ENCODE assay signal across 16 cellular contexts in genomic region chr2:64613276-64613675, GRCh38. TPM values are rescaled to one million over a fixed set of nuclear protein-coding genes. Genes with fewer than 3 reads are reported as not detected.
A peak's percentile ranks its signal among the peaks of the same experiment; 100 is the strongest.
DNase-seq lines count a peak whose midpoint lies in the region; ATAC-seq and TF ChIP-seq lines count a peak whose summit lies in the region.
"Had no signal": no experiment of that assay in that cellular context is flagged by ENCODE, and none has a peak within 500 bp of the region (broad histone marks: within the 10 kb centered on the region; RNA-seq: fewer than 3 reads in every experiment).

No MANE protein-coding gene starts in this region.

- H3K4me1 Mint-ChIP-seq in CD4-positive, alpha-beta T cell (ENCODE audit: low read depth) = peaks cover under 1% of the 10 kb centered on the region
- peaks cover 2% of the 10 kb centered on the region for H3K4me1 Mint-ChIP-seq in activated T-helper 1 cell treated with anti-CD3 and anti-CD28 coated beads, Interleukin-12 subunit alpha, Interleukin-12 subunit beta, Interleukin-2, Interleukin-4 antibody, amounts not matched to agents 30 ng/mL and 10 ng/mL and 1 ng/mL, durations not matched to agents 14 hours and 24 hours and 36 hours (ENCODE audit: low read depth)

- H3K27ac Mint-ChIP-seq in CD4-positive, alpha-beta T cell = no peak overlapping the region
- H3K27ac Mint-ChIP-seq in activated T-helper 1 cell treated with anti-CD3 and anti-CD28 coated beads, Interleukin-12 subunit alpha, Interleukin-12 subunit beta, Interleukin-2, Interleukin-4 antibody, amounts not matched to agents 30 ng/mL and 10 ng/mL and 1 ng/mL, durations not matched to agents 14 hours and 24 hours and 36 hours = no peak overlapping the region
- H3K27ac Mint-ChIP-seq: B cell; CD8-positive, alpha-beta T cell; H9 had no signal

- H3K36me3 ChIP-seq in BLaER1 = no peaks in the 10 kb centered on the region

- no peak for TF ChIP-seq CTCF in CD4-positive, alpha-beta T cell (IDR thresholded peaks at IDR 0.05)

- peaks cover 26% of the 10 kb centered on the region for H3K4me1 ChIP-seq in BLaER1

- H3K4me3 Mint-ChIP-seq in CD4-positive, alpha-beta T cell = no peak overlapping the region
- H3K4me3 Mint-ChIP-seq in activated T-helper 1 cell treated with anti-CD3 and anti-CD28 coated beads, Interleukin-12 subunit alpha, Interleukin-12 subunit beta, Interleukin-2, Interleukin-4 antibody, amounts not matched to agents 30 ng/mL and 10 ng/mL and 1 ng/mL, durations not matched to agents 14 hours and 24 hours and 36 hours = no peak overlapping the region
- H3K4me3 Mint-ChIP-seq: B cell; CD8-positive, alpha-beta T cell; H9 had no signal

- CTCF ChIA-PET in CD4-positive, alpha-beta T cell (lab: Charles Lee) = no interaction called here

- DNase-seq in astrocyte of the hippocampus (ENCODE audit: low read depth, low spot score) (peak; percentile 24), fibroblast of peridontal ligament (ENCODE audit: extremely low read depth) (peak; percentile 78), skeletal muscle cell (ENCODE audit: low read depth) (peak; percentile 41), NCI-H2227 treated with DMSO at 0.1 percent for 48 hours (lab: John Stamatoyannopoulos, UW) (no peak)
- DNase-seq in CD4-positive, alpha-beta T cell = no peak
- no peak for DNase-seq in activated T-helper 1 cell treated with anti-CD3 and anti-CD28 coated beads, Interleukin-12 subunit alpha, Interleukin-12 subunit beta, Interleukin-2, Interleukin-4 antibody, amounts not matched to agents 30 ng/mL and 10 ng/mL and 1 ng/mL, durations not matched to agents 14 hours and 24 hours and 36 hours (ENCODE audit: low spot score)
- DNase-seq: H9, KBM-7, NCI-H1417 treated with DMSO at 0.1 percent for 48 hours, NCI-H1930, NCI-H510A, NCI-H82, PC-9 had no signal

- H3K27ac ChIP-seq in BLaER1 = no peak overlapping the region
- H3K27ac ChIP-seq in CD4-positive, alpha-beta T cell (ENCODE audit: low read depth, low read length) = no peak overlapping the region
- H3K27ac ChIP-seq: PC-9 had no signal

- H3K27me3 ChIP-seq in BLaER1 = peaks cover 27% of the 10 kb centered on the region
- H3K27me3 ChIP-seq in CD4-positive, alpha-beta T cell (ENCODE audit: control insufficient read depth, insufficient read depth, low read length) = no peaks in the 10 kb centered on the region

- POLR2A ChIA-PET in CD4-positive, alpha-beta T cell (lab: Charles Lee) = interaction anchor here (0.6 kb wide), 1 partner anchor 563 kb away, joined by 4 read pairs; no protein-coding TSS in a partner anchor

- no peak overlapping the region for H3K4me3 ChIP-seq in BLaER1
- no peak overlapping the region for H3K4me3 ChIP-seq in skeletal muscle cell (ENCODE audit: low read depth, low read length)
- H3K4me3 ChIP-seq: PC-9 had no signal

- no peak overlapping the region for H3K9ac ChIP-seq in BLaER1

- intact Hi-C loops in CD4-positive, alpha-beta T cell (cut with DNase I, micrococcal nuclease) = no loop called here
- intact Hi-C loops in activated T-helper 1 cell treated with anti-CD3 and anti-CD28 coated beads, Interleukin-12 subunit alpha, Interleukin-12 subunit beta, Interleukin-2, Interleukin-4 antibody, amounts not matched to agents 30 ng/mL and 10 ng/mL and 1 ng/mL, durations not matched to agents 14 hours and 24 hours and 36 hours (cut with micrococcal nuclease) = no loop called here

- no peaks in the 10 kb centered on the region for H3K9me3 ChIP-seq in BLaER1
- H3K9me3 ChIP-seq in CD4-positive, alpha-beta T cell (ENCODE audit: control insufficient read depth, low read length) = no peaks in the 10 kb centered on the region

- H3K27me3 Mint-ChIP-seq in CD4-positive, alpha-beta T cell = no peaks in the 10 kb centered on the region
- H3K27me3 Mint-ChIP-seq in activated T-helper 1 cell treated with anti-CD3 and anti-CD28 coated beads, Interleukin-12 subunit alpha, Interleukin-12 subunit beta, Interleukin-2, Interleukin-4 antibody, amounts not matched to agents 30 ng/mL and 10 ng/mL and 1 ng/mL, durations not matched to agents 14 hours and 24 hours and 36 hours (ENCODE audit: insufficient read depth) = peaks cover 13% of the 10 kb centered on the region
- H3K27me3 Mint-ChIP-seq: B cell had no signal

- no peaks in the 10 kb centered on the region for H4K20me1 ChIP-seq in BLaER1

- no peaks in the 10 kb centered on the region for H3K36me3 Mint-ChIP-seq in CD4-positive, alpha-beta T cell (ENCODE audit: low read depth)
- H3K36me3 Mint-ChIP-seq in activated T-helper 1 cell treated with anti-CD3 and anti-CD28 coated beads, Interleukin-12 subunit alpha, Interleukin-12 subunit beta, Interleukin-2, Interleukin-4 antibody, amounts not matched to agents 30 ng/mL and 10 ng/mL and 1 ng/mL, durations not matched to agents 14 hours and 24 hours and 36 hours (ENCODE audit: low read depth) = no peaks in the 10 kb centered on the region
- H3K36me3 Mint-ChIP-seq: CD8-positive, alpha-beta T cell had no signal

- ATAC-seq in CD4-positive, alpha-beta T cell (ENCODE audit: poor library complexity) = no peak
- ATAC-seq: CD8-positive, alpha-beta T cell had no signal

- no peaks in the 10 kb centered on the region for H3K9me3 Mint-ChIP-seq in CD4-positive, alpha-beta T cell
- no peaks in the 10 kb centered on the region for H3K9me3 Mint-ChIP-seq in activated T-helper 1 cell treated with anti-CD3 and anti-CD28 coated beads, Interleukin-12 subunit alpha, Interleukin-12 subunit beta, Interleukin-2, Interleukin-4 antibody, amounts not matched to agents 30 ng/mL and 10 ng/mL and 1 ng/mL, durations not matched to agents 14 hours and 24 hours and 36 hours
- H3K9me3 Mint-ChIP-seq: CD8-positive, alpha-beta T cell; H9 had no signal

- peak overlapping the region; percentile 60 for H3K4me2 ChIP-seq in BLaER1
- H3K4me2 ChIP-seq: PC-9 had no signal

RNA-seq across cellular contexts. Expression of gene SERTAD2, which starts 40.4 kb away (rescaled TPM):
- 10 to 100 TPM; 50.5 to 54.1 TPM for total RNA-seq in CD4-positive, alpha-beta T cell
- 27.3 and 28.5 TPM in 2 replicates for total RNA-seq in activated T-helper 1 cell treated with anti-CD3 and anti-CD28 coated beads, Interleukin-12 subunit alpha, Interleukin-12 subunit beta, Interleukin-2, Interleukin-4 antibody, amounts not matched to agents 30 ng/mL and 10 ng/mL and 1 ng/mL, durations not matched to agents 14 hours and 24 hours and 36 hours

Comparison
In these comparisons a context has a peak if more than half of its experiments do, and no peak if none do; other contexts are left out.
1. DNase-seq: peak in astrocyte of the hippocampus (single experiment), fibroblast of peridontal ligament (single experiment) and skeletal muscle cell (single experiment); none in NCI-H2227 treated with DMSO at 0.1 percent for 48 hours (single experiment), CD4-positive, alpha-beta T cell (0 of 10) and activated T-helper 1 cell treated with anti-CD3 and anti-CD28 coated beads, Interleukin-12 subunit alpha, Interleukin-12 subunit beta, Interleukin-2, Interleukin-4 antibody, amounts not matched to agents 30 ng/mL and 10 ng/mL and 1 ng/mL, durations not matched to agents 14 hours and 24 hours and 36 hours (single experiment).